ENCODE assay signal across 1 cellular context in the genomic region with DNA sequence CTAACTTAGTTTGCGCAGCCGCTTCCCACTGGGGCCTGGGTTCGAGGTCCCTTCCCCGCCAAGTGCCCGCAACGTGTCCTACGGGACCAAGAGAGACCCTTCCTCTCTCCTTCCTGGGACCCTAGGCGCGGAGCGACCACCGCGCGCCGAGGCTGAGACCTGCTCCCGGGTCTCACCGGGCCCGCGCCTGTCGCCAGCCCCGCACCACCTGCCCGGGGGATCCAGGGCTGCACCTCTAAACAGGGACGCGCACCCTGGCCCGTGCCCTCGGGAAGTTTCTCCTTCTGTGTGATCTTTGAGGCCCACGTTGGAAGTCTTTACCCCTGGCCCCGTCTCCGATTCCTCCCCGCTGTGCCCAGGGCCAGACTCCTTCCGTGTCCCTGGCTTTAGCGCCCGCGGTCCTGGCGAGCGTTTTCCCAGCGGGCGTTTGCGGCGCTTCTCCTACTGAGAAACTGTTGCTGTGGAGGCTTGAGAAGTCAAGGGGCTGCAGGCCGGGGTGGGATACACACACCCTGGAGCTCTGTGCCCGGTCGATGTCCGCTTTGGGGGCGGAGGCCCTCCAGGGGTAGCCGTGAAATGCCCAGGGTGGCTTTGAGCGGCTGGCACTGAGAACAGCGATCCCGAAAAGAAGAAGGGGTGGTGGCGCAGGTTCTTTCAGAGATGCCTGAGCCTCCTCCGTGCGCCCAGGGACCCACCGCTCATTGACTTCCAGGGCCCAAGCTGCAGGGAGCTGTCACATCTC.
TF ChIP-seq lines count a peak whose summit lies in the region.

No MANE protein-coding gene starts in this region.

TF ChIP-seq in GM23338, 12 proteins besides CTCF, POLR2A, EP300 and RAD21:
- no peak for TF ChIP-seq EZH2phosphoT487 (IDR thresholded peaks at IDR 0.05; ENCODE audit: unreplicated experiment)
- TF ChIP-seq ZNF114 (CRISPR knock-in tag; IDR thresholded peaks at IDR 0.05): no peak
- no peak for TF ChIP-seq ZNF331 (CRISPR knock-in tag; IDR thresholded peaks at IDR 0.05; ENCODE audit: low read depth)
- TF ChIP-seq, protein P1, sequence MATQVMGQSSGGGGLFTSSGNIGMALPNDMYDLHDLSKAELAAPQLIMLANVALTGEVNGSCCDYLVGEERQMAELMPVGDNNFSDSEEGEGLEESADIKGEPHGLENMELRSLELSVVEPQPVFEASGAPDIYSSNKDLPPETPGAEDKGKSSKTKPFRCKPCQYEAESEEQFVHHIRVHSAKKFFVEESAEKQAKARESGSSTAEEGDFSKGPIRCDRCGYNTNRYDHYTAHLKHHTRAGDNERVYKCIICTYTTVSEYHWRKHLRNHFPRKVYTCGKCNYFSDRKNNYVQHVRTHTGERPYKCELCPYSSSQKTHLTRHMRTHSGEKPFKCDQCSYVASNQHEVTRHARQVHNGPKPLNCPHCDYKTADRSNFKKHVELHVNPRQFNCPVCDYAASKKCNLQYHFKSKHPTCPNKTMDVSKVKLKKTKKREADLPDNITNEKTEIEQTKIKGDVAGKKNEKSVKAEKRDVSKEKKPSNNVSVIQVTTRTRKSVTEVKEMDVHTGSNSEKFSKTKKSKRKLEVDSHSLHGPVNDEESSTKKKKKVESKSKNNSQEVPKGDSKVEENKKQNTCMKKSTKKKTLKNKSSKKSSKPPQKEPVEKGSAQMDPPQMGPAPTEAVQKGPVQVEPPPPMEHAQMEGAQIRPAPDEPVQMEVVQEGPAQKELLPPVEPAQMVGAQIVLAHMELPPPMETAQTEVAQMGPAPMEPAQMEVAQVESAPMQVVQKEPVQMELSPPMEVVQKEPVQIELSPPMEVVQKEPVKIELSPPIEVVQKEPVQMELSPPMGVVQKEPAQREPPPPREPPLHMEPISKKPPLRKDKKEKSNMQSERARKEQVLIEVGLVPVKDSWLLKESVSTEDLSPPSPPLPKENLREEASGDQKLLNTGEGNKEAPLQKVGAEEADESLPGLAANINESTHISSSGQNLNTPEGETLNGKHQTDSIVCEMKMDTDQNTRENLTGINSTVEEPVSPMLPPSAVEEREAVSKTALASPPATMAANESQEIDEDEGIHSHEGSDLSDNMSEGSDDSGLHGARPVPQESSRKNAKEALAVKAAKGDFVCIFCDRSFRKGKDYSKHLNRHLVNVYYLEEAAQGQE (IDR thresholded peaks at IDR 0.05; ENCODE audit: unreplicated experiment): no peak
- TF ChIP-seq, protein P2, sequence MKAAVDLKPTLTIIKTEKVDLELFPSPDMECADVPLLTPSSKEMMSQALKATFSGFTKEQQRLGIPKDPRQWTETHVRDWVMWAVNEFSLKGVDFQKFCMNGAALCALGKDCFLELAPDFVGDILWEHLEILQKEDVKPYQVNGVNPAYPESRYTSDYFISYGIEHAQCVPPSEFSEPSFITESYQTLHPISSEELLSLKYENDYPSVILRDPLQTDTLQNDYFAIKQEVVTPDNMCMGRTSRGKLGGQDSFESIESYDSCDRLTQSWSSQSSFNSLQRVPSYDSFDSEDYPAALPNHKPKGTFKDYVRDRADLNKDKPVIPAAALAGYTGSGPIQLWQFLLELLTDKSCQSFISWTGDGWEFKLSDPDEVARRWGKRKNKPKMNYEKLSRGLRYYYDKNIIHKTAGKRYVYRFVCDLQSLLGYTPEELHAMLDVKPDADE (IDR thresholded peaks at IDR 0.05): no peak
- no peak for TF ChIP-seq JUNB (IDR thresholded peaks at IDR 0.05; ENCODE audit: unreplicated experiment)
- no peak for TF ChIP-seq EZH2 (IDR thresholded peaks at IDR 0.05; ENCODE audit: low read depth, unreplicated experiment)
- TF ChIP-seq, protein P3, sequence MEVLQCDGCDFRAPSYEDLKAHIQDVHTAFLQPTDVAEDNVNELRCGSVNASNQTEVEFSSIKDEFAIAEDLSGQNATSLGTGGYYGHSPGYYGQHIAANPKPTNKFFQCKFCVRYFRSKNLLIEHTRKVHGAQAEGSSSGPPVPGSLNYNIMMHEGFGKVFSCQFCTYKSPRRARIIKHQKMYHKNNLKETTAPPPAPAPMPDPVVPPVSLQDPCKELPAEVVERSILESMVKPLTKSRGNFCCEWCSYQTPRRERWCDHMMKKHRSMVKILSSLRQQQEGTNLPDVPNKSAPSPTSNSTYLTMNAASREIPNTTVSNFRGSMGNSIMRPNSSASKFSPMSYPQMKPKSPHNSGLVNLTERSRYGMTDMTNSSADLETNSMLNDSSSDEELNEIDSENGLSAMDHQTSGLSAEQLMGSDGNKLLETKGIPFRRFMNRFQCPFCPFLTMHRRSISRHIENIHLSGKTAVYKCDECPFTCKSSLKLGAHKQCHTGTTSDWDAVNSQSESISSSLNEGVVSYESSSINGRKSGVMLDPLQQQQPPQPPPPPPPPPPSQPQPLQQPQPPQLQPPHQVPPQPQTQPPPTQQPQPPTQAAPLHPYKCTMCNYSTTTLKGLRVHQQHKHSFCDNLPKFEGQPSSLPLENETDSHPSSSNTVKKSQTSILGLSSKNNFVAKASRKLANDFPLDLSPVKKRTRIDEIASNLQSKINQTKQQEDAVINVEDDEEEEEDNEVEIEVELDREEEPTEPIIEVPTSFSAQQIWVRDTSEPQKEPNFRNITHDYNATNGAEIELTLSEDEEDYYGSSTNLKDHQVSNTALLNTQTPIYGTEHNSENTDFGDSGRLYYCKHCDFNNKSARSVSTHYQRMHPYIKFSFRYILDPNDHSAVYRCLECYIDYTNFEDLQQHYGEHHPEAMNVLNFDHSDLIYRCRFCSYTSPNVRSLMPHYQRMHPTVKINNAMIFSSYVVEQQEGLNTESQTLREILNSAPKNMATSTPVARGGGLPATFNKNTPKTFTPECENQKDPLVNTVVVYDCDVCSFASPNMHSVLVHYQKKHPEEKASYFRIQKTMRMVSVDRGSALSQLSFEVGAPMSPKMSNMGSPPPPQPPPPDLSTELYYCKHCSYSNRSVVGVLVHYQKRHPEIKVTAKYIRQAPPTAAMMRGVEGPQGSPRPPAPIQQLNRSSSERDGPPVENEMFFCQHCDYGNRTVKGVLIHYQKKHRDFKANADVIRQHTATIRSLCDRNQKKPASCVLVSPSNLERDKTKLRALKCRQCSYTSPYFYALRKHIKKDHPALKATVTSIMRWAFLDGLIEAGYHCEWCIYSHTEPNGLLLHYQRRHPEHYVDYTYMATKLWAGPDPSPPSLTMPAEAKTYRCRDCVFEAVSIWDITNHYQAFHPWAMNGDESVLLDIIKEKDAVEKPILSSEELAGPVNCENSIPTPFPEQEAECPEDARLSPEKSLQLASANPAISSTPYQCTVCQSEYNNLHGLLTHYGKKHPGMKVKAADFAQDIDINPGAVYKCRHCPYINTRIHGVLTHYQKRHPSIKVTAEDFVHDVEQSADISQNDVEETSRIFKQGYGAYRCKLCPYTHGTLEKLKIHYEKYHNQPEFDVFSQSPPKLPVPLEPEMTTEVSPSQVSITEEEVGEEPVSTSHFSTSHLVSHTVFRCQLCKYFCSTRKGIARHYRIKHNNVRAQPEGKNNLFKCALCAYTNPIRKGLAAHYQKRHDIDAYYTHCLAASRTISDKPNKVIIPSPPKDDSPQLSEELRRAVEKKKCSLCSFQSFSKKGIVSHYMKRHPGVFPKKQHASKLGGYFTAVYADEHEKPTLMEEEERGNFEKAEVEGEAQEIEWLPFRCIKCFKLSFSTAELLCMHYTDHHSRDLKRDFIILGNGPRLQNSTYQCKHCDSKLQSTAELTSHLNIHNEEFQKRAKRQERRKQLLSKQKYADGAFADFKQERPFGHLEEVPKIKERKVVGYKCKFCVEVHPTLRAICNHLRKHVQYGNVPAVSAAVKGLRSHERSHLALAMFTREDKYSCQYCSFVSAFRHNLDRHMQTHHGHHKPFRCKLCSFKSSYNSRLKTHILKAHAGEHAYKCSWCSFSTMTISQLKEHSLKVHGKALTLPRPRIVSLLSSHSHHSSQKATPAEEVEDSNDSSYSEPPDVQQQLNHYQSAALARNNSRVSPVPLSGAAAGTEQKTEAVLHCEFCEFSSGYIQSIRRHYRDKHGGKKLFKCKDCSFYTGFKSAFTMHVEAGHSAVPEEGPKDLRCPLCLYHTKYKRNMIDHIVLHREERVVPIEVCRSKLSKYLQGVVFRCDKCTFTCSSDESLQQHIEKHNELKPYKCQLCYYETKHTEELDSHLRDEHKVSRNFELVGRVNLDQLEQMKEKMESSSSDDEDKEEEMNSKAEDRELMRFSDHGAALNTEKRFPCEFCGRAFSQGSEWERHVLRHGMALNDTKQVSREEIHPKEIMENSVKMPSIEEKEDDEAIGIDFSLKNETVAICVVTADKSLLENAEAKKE (CRISPR knock-in tag; IDR thresholded peaks at IDR 0.05): no peak
- TF ChIP-seq POLR2AphosphoS5 (IDR thresholded peaks at IDR 0.05; ENCODE audit: low read depth): no peak
- no peak for TF ChIP-seq STAT1 (IDR thresholded peaks at IDR 0.05; ENCODE audit: unreplicated experiment)
- no peak for TF ChIP-seq NANOG (IDR thresholded peaks at IDR 0.05; ENCODE audit: borderline replicate concordance)
- TF ChIP-seq CREB1 (CRISPR knock-in tag; IDR thresholded peaks at IDR 0.05; ENCODE audit: low read depth): no peak
